Comparison of ENCODE assay signal across 1 cellular context in the genomic region with DNA sequence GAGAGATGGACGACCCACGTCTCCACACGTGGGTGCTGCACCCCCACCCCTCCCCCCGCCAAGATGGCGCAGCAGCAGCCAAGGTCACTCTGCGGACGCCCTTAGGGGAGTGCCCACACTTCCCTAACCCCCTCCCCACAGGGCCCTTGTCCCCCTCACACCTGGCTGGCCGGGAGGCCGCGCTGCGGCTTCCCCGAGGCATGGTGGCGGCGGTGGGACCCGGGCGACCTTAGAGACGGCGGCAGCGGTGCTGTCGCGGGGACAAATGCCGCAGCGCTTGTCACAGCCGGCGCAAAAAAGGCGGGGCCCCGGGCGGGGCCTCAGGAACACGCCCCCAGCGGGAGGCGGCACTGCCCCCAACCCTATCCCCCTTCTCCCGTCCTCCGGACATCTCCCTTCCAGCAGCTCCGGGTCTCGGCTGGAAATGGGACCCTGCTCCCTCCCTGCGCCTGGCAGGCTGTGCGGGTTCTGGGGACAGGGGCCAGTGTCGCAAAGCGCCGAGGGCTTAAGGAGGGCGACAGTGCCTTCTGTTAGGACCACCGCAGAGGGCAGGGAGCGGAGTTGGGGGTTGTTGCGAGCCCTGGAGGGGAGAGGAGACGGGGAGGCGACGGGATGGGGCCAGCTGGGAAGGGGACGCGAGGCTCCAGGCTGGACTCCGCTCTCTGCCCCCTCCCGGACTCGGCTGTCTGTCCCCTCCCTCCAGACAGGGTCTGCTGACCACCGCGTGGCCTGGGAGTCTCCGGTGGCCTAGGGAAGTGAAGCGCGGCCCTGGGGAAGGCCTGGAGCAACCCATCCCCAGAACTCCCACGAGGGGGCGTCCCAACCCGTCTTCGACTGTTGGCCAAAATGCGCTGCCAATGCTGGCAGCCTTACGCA.
TF ChIP-seq lines count a peak whose summit lies in the region.

TSS of gene CHCHD10 (minus strand) at position 300 of the 876 bp plus-strand sequence. CDS start at position 202, 98 bp downstream.

TF ChIP-seq in K562, 482 proteins besides CTCF, POLR2A, EP300 and RAD21 (continued from another document and continues in another):
- TF ChIP-seq CEBPZ (IDR thresholded peaks at IDR 0.05; ENCODE audit: borderline replicate concordance, low read depth, low read length) = no peak
- TF ChIP-seq FOXO4 (CRISPR knock-in tag; IDR thresholded peaks at IDR 0.05) = no peak
- TF ChIP-seq PURB (CRISPR knock-in tag; IDR thresholded peaks at IDR 0.05; ENCODE audit: low read depth) = no peak
- TF ChIP-seq ZNF75A (CRISPR knock-in tag; IDR thresholded peaks at IDR 0.05) = no peak
- TF ChIP-seq FOXA1 (IDR thresholded peaks at IDR 0.05; ENCODE audit: borderline replicate concordance) = no peak
- TF ChIP-seq ZNF584 (CRISPR knock-in tag; IDR thresholded peaks at IDR 0.05; ENCODE audit: low read depth) = no peak
- no peak for TF ChIP-seq ZNF143 (CRISPR knock-in tag; IDR thresholded peaks at IDR 0.05)
- TF ChIP-seq, protein P1, sequence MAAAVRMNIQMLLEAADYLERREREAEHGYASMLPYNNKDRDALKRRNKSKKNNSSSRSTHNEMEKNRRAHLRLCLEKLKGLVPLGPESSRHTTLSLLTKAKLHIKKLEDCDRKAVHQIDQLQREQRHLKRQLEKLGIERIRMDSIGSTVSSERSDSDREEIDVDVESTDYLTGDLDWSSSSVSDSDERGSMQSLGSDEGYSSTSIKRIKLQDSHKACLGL (CRISPR knock-in tag; IDR thresholded peaks at IDR 0.05; ENCODE audit: borderline replicate concordance, poor library complexity, severe bottlenecking) = peak; percentile 39
- TF ChIP-seq MIER1 (IDR thresholded peaks at IDR 0.05; ENCODE audit: low read depth) = no peak
- TF ChIP-seq TCF7 (IDR thresholded peaks at IDR 0.05; ENCODE audit: borderline replicate concordance) = no peak
- no peak for TF ChIP-seq POU5F1 (IDR thresholded peaks at IDR 0.05; ENCODE audit: borderline replicate concordance, low read depth, low read length, partially characterized antibody)
- TF ChIP-seq ZNF511 (CRISPR knock-in tag; IDR thresholded peaks at IDR 0.05) = no peak
- no peak for TF ChIP-seq POLR3A (IDR thresholded peaks at IDR 0.05; ENCODE audit: borderline replicate concordance, extremely low read depth, insufficient read depth, insufficient read length)
- TF ChIP-seq SREBF1 (IDR thresholded peaks at IDR 0.05; ENCODE audit: borderline replicate concordance, low read depth, low read length) = no peak
- no peak for TF ChIP-seq NR2C2 (CRISPR knock-in tag; IDR thresholded peaks at IDR 0.05)
- no peak; the same call in 1 of the 2 replicates for TF ChIP-seq NR2C2 (tag; IDR thresholded peaks at IDR 0.05)
- TF ChIP-seq HMG20A (CRISPR knock-in tag; conservative IDR thresholded peaks at IDR 0.05) = no peak
- TF ChIP-seq LEF1 (IDR thresholded peaks at IDR 0.05) = no peak
- TF ChIP-seq U2AF2 (optimal IDR thresholded peaks at IDR 0.05; ENCODE audit: low read depth, low read length) = no peak
- TF ChIP-seq NCOR1 (IDR thresholded peaks at IDR 0.05) = peak; percentile 35; the same call in 1 of the 2 replicates
- TF ChIP-seq PHF20 (IDR thresholded peaks at IDR 0.05; ENCODE audit: partially characterized antibody) = no peak
- peak; percentile 59; the same call in 1 of the 2 replicates for TF ChIP-seq TFAP4 (CRISPR knock-in tag; IDR thresholded peaks at IDR 0.05; ENCODE audit: borderline replicate concordance)
- no peak for TF ChIP-seq HDAC6 (IDR thresholded peaks at IDR 0.05; ENCODE audit: low read depth, low read length)
- TF ChIP-seq, protein P2, sequence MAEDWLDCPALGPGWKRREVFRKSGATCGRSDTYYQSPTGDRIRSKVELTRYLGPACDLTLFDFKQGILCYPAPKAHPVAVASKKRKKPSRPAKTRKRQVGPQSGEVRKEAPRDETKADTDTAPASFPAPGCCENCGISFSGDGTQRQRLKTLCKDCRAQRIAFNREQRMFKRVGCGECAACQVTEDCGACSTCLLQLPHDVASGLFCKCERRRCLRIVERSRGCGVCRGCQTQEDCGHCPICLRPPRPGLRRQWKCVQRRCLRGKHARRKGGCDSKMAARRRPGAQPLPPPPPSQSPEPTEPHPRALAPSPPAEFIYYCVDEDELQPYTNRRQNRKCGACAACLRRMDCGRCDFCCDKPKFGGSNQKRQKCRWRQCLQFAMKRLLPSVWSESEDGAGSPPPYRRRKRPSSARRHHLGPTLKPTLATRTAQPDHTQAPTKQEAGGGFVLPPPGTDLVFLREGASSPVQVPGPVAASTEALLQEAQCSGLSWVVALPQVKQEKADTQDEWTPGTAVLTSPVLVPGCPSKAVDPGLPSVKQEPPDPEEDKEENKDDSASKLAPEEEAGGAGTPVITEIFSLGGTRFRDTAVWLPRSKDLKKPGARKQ (CRISPR knock-in tag; IDR thresholded peaks at IDR 0.05) = no peak
- TF ChIP-seq GTF2A2 (tag; IDR thresholded peaks at IDR 0.05) = 0 out of 2 replicates have a peak, but pooled peaks have one; percentile 29
- TF ChIP-seq KLF10 (CRISPR knock-in tag; IDR thresholded peaks at IDR 0.05) = no peak
- peak; percentile 14; the same call in 1 of the 2 replicates for TF ChIP-seq NR2C1 (IDR thresholded peaks at IDR 0.05)
- TF ChIP-seq NR2C1 (tag; IDR thresholded peaks at IDR 0.05) = peak; percentile 62; the same call in 1 of the 2 replicates
- TF ChIP-seq ZNF197 (CRISPR knock-in tag; IDR thresholded peaks at IDR 0.05; ENCODE audit: low read depth) = no peak
- no peak for TF ChIP-seq MCM2 (IDR thresholded peaks at IDR 0.05; ENCODE audit: low read depth)
- TF ChIP-seq, protein P3, sequence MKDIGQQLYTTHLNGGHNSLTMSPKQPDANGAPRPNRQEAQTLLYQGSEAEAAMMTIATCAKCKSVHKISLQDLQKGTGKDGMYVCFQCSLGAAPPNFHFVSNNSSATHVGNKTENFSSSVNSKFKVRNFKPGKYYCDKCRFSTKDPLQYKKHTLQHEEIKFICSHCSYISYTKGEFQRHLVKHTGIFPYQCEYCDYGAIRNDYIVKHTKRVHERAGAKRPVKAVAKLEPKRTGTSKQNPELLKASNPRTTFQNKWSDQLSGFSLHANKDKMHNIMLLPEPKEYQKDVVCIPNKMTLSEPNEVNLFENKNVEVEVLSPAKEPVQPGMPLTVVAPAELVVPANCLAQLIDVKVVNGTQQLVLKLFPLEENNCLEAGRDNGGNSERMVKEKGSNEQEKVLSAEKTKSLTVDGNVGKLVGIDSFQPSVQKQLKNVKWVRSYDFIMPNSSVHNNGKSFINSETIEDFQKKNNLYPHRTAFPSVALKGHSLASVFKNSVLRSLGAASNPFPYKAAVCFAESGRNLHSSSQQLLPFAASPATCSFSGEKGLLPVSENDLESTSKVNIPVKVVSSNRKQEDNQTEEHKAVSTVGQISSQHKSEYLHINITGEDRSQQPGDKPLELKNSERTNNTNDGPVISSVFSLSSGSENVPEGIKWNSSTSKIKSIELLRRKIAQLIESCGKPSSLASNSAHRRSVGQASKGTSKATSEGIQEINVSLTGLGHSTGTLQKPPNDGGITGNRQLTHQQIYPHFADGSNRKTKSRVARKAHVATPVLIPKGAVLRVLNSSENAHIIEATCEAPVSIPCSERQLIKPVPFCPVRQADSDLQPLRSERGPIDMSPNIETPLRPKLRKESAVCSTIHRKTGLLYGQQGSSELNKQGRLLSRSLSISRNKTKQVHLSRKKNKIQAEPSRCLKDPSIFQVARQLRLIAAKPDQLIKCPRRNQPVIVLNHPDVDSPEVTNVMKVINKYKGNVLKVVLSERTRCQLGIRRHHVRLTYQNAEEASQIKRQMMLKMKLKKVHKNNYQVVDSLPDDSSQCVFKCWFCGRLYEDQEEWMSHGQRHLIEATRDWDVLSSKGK (CRISPR knock-in tag; IDR thresholded peaks at IDR 0.05) = no peak
- TF ChIP-seq, protein P4, sequence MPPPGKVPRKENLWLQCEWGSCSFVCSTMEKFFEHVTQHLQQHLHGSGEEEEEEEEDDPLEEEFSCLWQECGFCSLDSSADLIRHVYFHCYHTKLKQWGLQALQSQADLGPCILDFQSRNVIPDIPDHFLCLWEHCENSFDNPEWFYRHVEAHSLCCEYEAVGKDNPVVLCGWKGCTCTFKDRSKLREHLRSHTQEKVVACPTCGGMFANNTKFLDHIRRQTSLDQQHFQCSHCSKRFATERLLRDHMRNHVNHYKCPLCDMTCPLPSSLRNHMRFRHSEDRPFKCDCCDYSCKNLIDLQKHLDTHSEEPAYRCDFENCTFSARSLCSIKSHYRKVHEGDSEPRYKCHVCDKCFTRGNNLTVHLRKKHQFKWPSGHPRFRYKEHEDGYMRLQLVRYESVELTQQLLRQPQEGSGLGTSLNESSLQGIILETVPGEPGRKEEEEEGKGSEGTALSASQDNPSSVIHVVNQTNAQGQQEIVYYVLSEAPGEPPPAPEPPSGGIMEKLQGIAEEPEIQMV (tag; conservative IDR thresholded peaks at IDR 0.05; ENCODE audit: low read depth) = no peak
- TF ChIP-seq ETV5 (CRISPR knock-in tag; IDR thresholded peaks at IDR 0.05; ENCODE audit: low read depth) = no peak
- peak; percentile 67 to 95 (median 86) for TF ChIP-seq YY1 (IDR thresholded peaks at IDR 0.05; ENCODE audit: borderline replicate concordance in 1 of 3, control insufficient read depth in 1 of 3, extremely low read depth in 1 of 3, insufficient read depth in 3 of 3, insufficient read length in 1 of 3, insufficient replicate concordance in 2 of 3, low read depth in 1 of 3, low read length in 2 of 3)
- no peak for TF ChIP-seq NFXL1 (CRISPR knock-in tag; IDR thresholded peaks at IDR 0.05)
- TF ChIP-seq ZNF764 (CRISPR knock-in tag; IDR thresholded peaks at IDR 0.05; ENCODE audit: low read depth) = no peak
- no peak for TF ChIP-seq TBL1XR1 (IDR thresholded peaks at IDR 0.05; ENCODE audit: low read length in 2 of 2)
- TF ChIP-seq EWSR1 (IDR thresholded peaks at IDR 0.05; ENCODE audit: borderline replicate concordance, low read depth, partially characterized antibody) = no peak
- TF ChIP-seq, protein P5, sequence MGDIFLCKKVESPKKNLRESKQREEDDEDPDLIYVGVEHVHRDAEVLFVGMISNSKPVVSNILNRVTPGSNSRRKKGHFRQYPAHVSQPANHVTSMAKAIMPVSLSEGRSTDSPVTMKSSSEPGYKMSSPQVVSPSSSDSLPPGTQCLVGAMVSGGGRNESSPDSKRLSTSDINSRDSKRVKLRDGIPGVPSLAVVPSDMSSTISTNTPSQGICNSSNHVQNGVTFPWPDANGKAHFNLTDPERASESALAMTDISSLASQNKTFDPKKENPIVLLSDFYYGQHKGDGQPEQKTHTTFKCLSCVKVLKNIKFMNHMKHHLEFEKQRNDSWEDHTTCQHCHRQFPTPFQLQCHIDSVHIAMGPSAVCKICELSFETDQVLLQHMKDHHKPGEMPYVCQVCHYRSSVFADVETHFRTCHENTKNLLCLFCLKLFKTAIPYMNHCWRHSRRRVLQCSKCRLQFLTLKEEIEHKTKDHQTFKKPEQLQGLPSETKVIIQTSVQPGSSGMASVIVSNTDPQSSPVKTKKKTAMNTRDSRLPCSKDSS (IDR thresholded peaks at IDR 0.05; ENCODE audit: low read depth, partially characterized antibody) = no peak
- no peak for TF ChIP-seq ZNF23 (CRISPR knock-in tag; IDR thresholded peaks at IDR 0.05)
- no peak for TF ChIP-seq MED1 (CRISPR knock-in tag; IDR thresholded peaks at IDR 0.05; ENCODE audit: borderline replicate concordance)
- no peak for TF ChIP-seq ZBTB1 (CRISPR knock-in tag; IDR thresholded peaks at IDR 0.05; ENCODE audit: borderline replicate concordance, low read depth)
- TF ChIP-seq CBX5 (IDR thresholded peaks at IDR 0.05; ENCODE audit: borderline replicate concordance, low read depth) = no peak
- TF ChIP-seq EZH2 (IDR thresholded peaks at IDR 0.05; ENCODE audit: borderline replicate concordance, low read depth, low read length) = no peak
- TF ChIP-seq, protein P6, sequence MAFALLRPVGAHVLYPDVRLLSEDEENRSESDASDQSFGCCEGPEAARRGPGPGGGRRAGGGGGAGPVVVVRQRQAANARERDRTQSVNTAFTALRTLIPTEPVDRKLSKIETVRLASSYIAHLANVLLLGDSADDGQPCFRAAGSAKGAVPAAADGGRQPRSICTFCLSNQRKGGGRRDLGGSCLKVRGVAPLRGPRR (CRISPR knock-in tag; IDR thresholded peaks at IDR 0.05) = 0 out of 2 replicates have a peak, but pooled peaks have one; percentile 42
- no peak for TF ChIP-seq RUNX1 (IDR thresholded peaks at IDR 0.05; ENCODE audit: low read depth)
